In the genomic region with DNA sequence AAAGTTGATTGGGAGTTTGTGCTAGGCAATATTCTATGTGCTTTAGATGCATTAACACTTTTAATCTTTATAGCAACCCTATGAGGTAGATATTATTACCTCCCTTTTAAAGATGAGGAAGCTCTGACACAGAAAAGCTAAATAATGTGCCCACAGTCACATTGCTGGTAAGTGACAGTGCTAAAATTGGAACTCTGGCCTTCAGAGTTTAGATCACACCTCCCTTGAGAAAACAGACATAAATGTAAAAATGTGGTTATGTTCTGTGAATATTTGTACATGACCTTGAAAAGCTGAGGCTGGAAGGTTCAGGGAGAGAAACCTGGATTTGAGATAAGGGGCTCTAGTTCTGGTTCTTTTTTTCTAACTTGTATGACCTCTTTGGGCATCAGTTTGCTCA, we compare ENCODE assay signal across 19 cellular contexts. TPM values are rescaled to one million over a fixed set of nuclear protein-coding genes. Genes with fewer than 3 reads are reported as not detected.
A peak's percentile ranks its signal among the peaks of the same experiment; 100 is the strongest.
DNase-seq lines count a peak whose midpoint lies in the region; ATAC-seq, FAIRE-seq and TF ChIP-seq lines count a peak whose summit lies in the region.
"Had no signal": no experiment of that assay in that cellular context is flagged by ENCODE, and none has a peak within 500 bp of the region (broad histone marks: within the 10 kb centered on the region; RNA-seq: fewer than 3 reads in every experiment).

No MANE protein-coding gene starts in this region.

- H3K27me3 Mint-ChIP-seq in activated naive CD8-positive, alpha-beta T cell = no peaks in the 10 kb centered on the region
- no peaks in the 10 kb centered on the region for H3K27me3 Mint-ChIP-seq in activated naive CD8-positive, alpha-beta T cell treated with anti-CD3 and anti-CD28 coated beads for 36 hours
- H3K27me3 Mint-ChIP-seq in T-helper 17 cell = no peaks in the 10 kb centered on the region
- no peaks in the 10 kb centered on the region for H3K27me3 Mint-ChIP-seq in stimulated activated naive B cell treated with anti-CD40 and anti-IgM and Interleukin-4, amounts not matched to agents 10 μg/mL and 1 μg/mL and 100 μg/mL, for 72 hours
- H3K27me3 Mint-ChIP-seq: activated naive CD8-positive, alpha-beta T cell treated with anti-CD3 and anti-CD28 coated beads, Interleukin-2, amount 50 U/mL, for 24 hours had no signal

- H3K9me3 ChIP-seq in T-helper 17 cell (ENCODE audit: control insufficient read depth, low read length, poor library complexity, severe bottlenecking) (no peaks in the 10 kb centered on the region), kidney (ENCODE audit: control insufficient read depth in 1 of 2, low read length in 2 of 2) (no peaks in the 10 kb centered on the region), prostate gland (no peaks in the 10 kb centered on the region)
- H3K9me3 ChIP-seq: colonic mucosa, esophagus muscularis mucosa, pancreas had no signal

- intact Hi-C loops in kidney (cut with DNase I) (no loop called here), prostate gland (cut with DNase I) (no loop called here)

- TF ChIP-seq POLR2A in prostate gland (IDR thresholded peaks at IDR 0.05) = no peak

- peaks cover 13% of the 10 kb centered on the region for H3K36me3 Mint-ChIP-seq in activated naive CD8-positive, alpha-beta T cell
- peaks cover 9% of the 10 kb centered on the region for H3K36me3 Mint-ChIP-seq in activated naive CD8-positive, alpha-beta T cell treated with anti-CD3 and anti-CD28 coated beads for 36 hours
- H3K36me3 Mint-ChIP-seq in T-helper 17 cell (ENCODE audit: low read depth) = peaks cover 14% of the 10 kb centered on the region
- H3K36me3 Mint-ChIP-seq in stimulated activated naive B cell treated with anti-CD40 and anti-IgM and Interleukin-4, amounts not matched to agents 10 μg/mL and 1 μg/mL and 100 μg/mL, for 72 hours = peaks cover 40 to 49% of the 10 kb centered on the region in 2 donors

- H3K4me1 ChIP-seq in kidney (ENCODE audit: control insufficient read depth in 1 of 2, insufficient read depth in 1 of 2, low read depth in 1 of 2, low read length in 2 of 2) = peaks cover 8 to 9% of the 10 kb centered on the region in 2 donors
- H3K4me1 ChIP-seq in prostate gland (replicated peaks) = no peaks in the 10 kb centered on the region
- H3K4me1 ChIP-seq: colonic mucosa had no signal

- peaks cover 25 to 28% of the 10 kb centered on the region in 2 donors for H3K36me3 ChIP-seq in kidney (ENCODE audit: control insufficient read depth in 1 of 2, insufficient read depth in 2 of 2, low read length in 2 of 2)
- H3K36me3 ChIP-seq in prostate gland = peaks cover 4 to 11% of the 10 kb centered on the region in 2 donors

- TF ChIP-seq CTCF in kidney (IDR thresholded peaks at IDR 0.05; ENCODE audit: borderline replicate concordance, extremely low read depth, insufficient read depth) (no peak), prostate gland (IDR thresholded peaks at IDR 0.05) (no peak)

- H3K9me3 Mint-ChIP-seq in activated naive CD8-positive, alpha-beta T cell (ENCODE audit: low read depth) = no peaks in the 10 kb centered on the region
- no peaks in the 10 kb centered on the region for H3K9me3 Mint-ChIP-seq in activated naive CD8-positive, alpha-beta T cell treated with anti-CD3 and anti-CD28 coated beads for 36 hours
- no peaks in the 10 kb centered on the region for H3K9me3 Mint-ChIP-seq in stimulated activated naive B cell treated with anti-CD40 and anti-IgM and Interleukin-4, amounts not matched to agents 10 μg/mL and 1 μg/mL and 100 μg/mL, for 72 hours
- H3K9me3 Mint-ChIP-seq: activated naive CD8-positive, alpha-beta T cell treated with anti-CD3 and anti-CD28 coated beads, Interleukin-2, amount 50 U/mL, for 24 hours had no signal

- H3K9ac ChIP-seq in kidney (ENCODE audit: low read length in 2 of 2) = peak overlapping the region; percentile 61 to 96

- no peaks in the 10 kb centered on the region for H3K27me3 ChIP-seq in prostate gland (replicated peaks; ENCODE audit: insufficient read depth)
- H3K27me3 ChIP-seq: colonic mucosa, esophagus muscularis mucosa, pancreas had no signal

- FAIRE-seq in kidney (lab: Jason Lieb, UNC) = no peak
- FAIRE-seq: GM12891, pancreas had no signal

- no peak for DNase-seq in activated naive CD8-positive, alpha-beta T cell treated with anti-CD3 and anti-CD28 coated beads for 36 hours
- no peak for DNase-seq in T-helper 17 cell
- no peak for DNase-seq in kidney
- no peak for DNase-seq in stimulated activated naive B cell treated with anti-CD40 and anti-IgM and Interleukin-4, amounts not matched to agents 10 μg/mL and 1 μg/mL and 100 μg/mL, for 72 hours
- no peak for DNase-seq in cortex of kidney (lab: John Stamatoyannopoulos, UW)
- no peak for DNase-seq in prostate gland (ENCODE audit: low spot score)
- DNase-seq in hypothalamus (lab: John Stamatoyannopoulos, UW) = no peak
- DNase-seq: activated naive CD8-positive, alpha-beta T cell treated with anti-CD3 and anti-CD28 coated beads, Interleukin-2, amount 50 U/mL, for 24 hours; colonic mucosa; NCI-H1930; NCI-H526; pancreas; SHP77 had no signal

- H3K4me3 ChIP-seq in kidney (ENCODE audit: low read length in 2 of 2) (peak overlapping the region in 1 of 2 donors; percentile 91), prostate gland (no peak overlapping the region)

- peak overlapping the region; percentile 28 for H3K27ac Mint-ChIP-seq in activated naive CD8-positive, alpha-beta T cell
- no peak overlapping the region for H3K27ac Mint-ChIP-seq in activated naive CD8-positive, alpha-beta T cell treated with anti-CD3 and anti-CD28 coated beads for 36 hours
- H3K27ac Mint-ChIP-seq in T-helper 17 cell = no peak overlapping the region
- no peak overlapping the region for H3K27ac Mint-ChIP-seq in stimulated activated naive B cell treated with anti-CD40 and anti-IgM and Interleukin-4, amounts not matched to agents 10 μg/mL and 1 μg/mL and 100 μg/mL, for 72 hours
- H3K27ac Mint-ChIP-seq: activated naive CD8-positive, alpha-beta T cell treated with anti-CD3 and anti-CD28 coated beads, Interleukin-2, amount 50 U/mL, for 24 hours had no signal

- peak overlapping the region; percentile 95 for H3K4me3 Mint-ChIP-seq in activated naive CD8-positive, alpha-beta T cell
- no peak overlapping the region for H3K4me3 Mint-ChIP-seq in activated naive CD8-positive, alpha-beta T cell treated with anti-CD3 and anti-CD28 coated beads for 36 hours
- H3K4me3 Mint-ChIP-seq in T-helper 17 cell = peak overlapping the region; percentile 96
- peak overlapping the region; percentile 97 to 98 for H3K4me3 Mint-ChIP-seq in stimulated activated naive B cell treated with anti-CD40 and anti-IgM and Interleukin-4, amounts not matched to agents 10 μg/mL and 1 μg/mL and 100 μg/mL, for 72 hours

- H3K4me1 Mint-ChIP-seq in activated naive CD8-positive, alpha-beta T cell (ENCODE audit: low read depth) = peaks cover 32% of the 10 kb centered on the region
- peaks cover 22% of the 10 kb centered on the region for H3K4me1 Mint-ChIP-seq in activated naive CD8-positive, alpha-beta T cell treated with anti-CD3 and anti-CD28 coated beads for 36 hours
- H3K4me1 Mint-ChIP-seq in T-helper 17 cell = peaks cover 31% of the 10 kb centered on the region
- H3K4me1 Mint-ChIP-seq in stimulated activated naive B cell treated with anti-CD40 and anti-IgM and Interleukin-4, amounts not matched to agents 10 μg/mL and 1 μg/mL and 100 μg/mL, for 72 hours = peaks cover 25 to 39% of the 10 kb centered on the region in 2 donors

- H3K27ac ChIP-seq in kidney (ENCODE audit: low read depth in 2 of 2, low read length in 2 of 2) = peak overlapping the region in 1 of 2 donors; percentile 82
- no peak overlapping the region for H3K27ac ChIP-seq in prostate gland
- H3K27ac ChIP-seq: colonic mucosa had no signal

- no peak for ATAC-seq in T-helper 17 cell
- ATAC-seq in stimulated activated naive B cell treated with anti-CD40 and anti-IgM and Interleukin-4, amounts not matched to agents 10 μg/mL and 1 μg/mL and 100 μg/mL, for 72 hours (replicated peaks) = peak; percentile 26 to 30
- ATAC-seq: activated naive CD8-positive, alpha-beta T cell treated with anti-CD3 and anti-CD28 coated beads, Interleukin-2, amount 50 U/mL, for 24 hours; pancreas had no signal

RNA-seq across cellular contexts. Expression of gene ABHD4, which starts 1.9 kb away (rescaled TPM):
- 1 to 10 TPM; 8.2 to 8.7 TPM for total RNA-seq in activated naive CD8-positive, alpha-beta T cell treated with anti-CD3 and anti-CD28 coated beads for 36 hours
- total RNA-seq in T-helper 17 cell = 10 to 100 TPM; 12.3 to 19.0 TPM
- total RNA-seq in kidney = 34.1 TPM
- 45.2 TPM for polyA plus RNA-seq in kidney (ENCODE audit: insufficient read depth, low read depth, low replicate concordance)
- total RNA-seq in prostate gland = 100 to 1,000 TPM in 1 of 2 donors, 10 to 100 TPM in 1; 25.9 to 116 TPM

RNA-seq across cellular contexts. Expression of gene DAD1, which starts 11.0 kb away (rescaled TPM):
- total RNA-seq in activated naive CD8-positive, alpha-beta T cell treated with anti-CD3 and anti-CD28 coated beads for 36 hours = 100 to 1,000 TPM; 197 to 208 TPM
- total RNA-seq in T-helper 17 cell (10 to 100 TPM; 95.4 to 96.0 TPM), kidney (205 TPM), prostate gland (100 to 1,000 TPM; 231 to 289 TPM)
- polyA plus RNA-seq in kidney (ENCODE audit: insufficient read depth, low read depth, low replicate concordance) = 523 TPM

RNA-seq across cellular contexts. Expression of gene OR6J1, which starts 44.1 kb away (rescaled TPM):
- not detected for total RNA-seq in activated naive CD8-positive, alpha-beta T cell treated with anti-CD3 and anti-CD28 coated beads for 36 hours
- total RNA-seq in T-helper 17 cell = not detected
- not detected for total RNA-seq in kidney
- polyA plus RNA-seq in kidney (ENCODE audit: insufficient read depth, low read depth, low replicate concordance) = not detected
- not detected for total RNA-seq in prostate gland
- total RNA-seq: colonic mucosa, Daoy, esophagus muscularis mucosa, lung microvascular endothelial cell, ureter had no signal
